ENCODE assay signal across 27 cellular contexts in the genomic region with DNA sequence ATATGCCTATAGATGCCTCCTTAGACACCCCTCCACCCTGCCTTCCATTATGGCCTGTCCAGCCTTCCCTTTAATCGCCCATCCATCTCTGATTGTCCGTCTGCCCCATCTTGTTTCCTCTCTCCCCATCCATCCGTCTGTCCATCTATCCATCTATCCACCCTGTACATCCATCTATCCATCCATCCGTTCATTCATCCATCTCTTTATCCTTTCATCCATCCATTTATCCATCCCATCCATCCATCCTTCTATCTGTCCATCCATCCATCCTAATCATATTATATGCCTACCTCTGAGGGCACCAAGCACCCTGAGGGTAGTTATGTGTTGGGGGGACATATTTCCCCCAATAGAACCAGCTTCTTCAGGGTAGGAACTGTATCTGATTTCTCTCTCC. TPM values are rescaled to one million over a fixed set of nuclear protein-coding genes. Genes with fewer than 3 reads are reported as not detected.
"Had no signal": no experiment of that assay in that cellular context is flagged by ENCODE, and none has a peak within 500 bp of the region (broad histone marks: within the 10 kb centered on the region; RNA-seq: fewer than 3 reads in every experiment).

No MANE protein-coding gene starts in this region.

- H3K4me3 ChIP-seq: colonic mucosa, esophagus squamous epithelium, gastrocnemius medialis, heart right ventricle, left lung, lower lobe of right lung, mucosa of descending colon had no signal

- H3K4me3 Mint-ChIP-seq: dendritic cell treated with granulocyte-macrophage colony-stimulating factor and Interleukin-4, amounts not matched to agents 40 ng/mL and 50 ng/mL, for 4 days; mesothelial cell of epicardium had no signal

- DNase-seq: colonic mucosa; cortex of kidney; effector CD4-positive, alpha-beta T cell; effector memory CD4-positive, alpha-beta T cell; erythroblast; esophagus squamous epithelium; foreskin fibroblast; foreskin melanocyte; gastrocnemius medialis; glutamatergic neuron; head of caudate nucleus; heart right ventricle; hippocampal formation; left cardiac atrium; left lung; left ventricle myocardium superior; mesenchymal stem cell; naive B cell had no signal

- H3K9me3 ChIP-seq: colonic mucosa, esophagus squamous epithelium, gastrocnemius medialis, lower lobe of right lung, mucosa of descending colon had no signal

- H3K27ac ChIP-seq: colonic mucosa, epithelial cell of prostate, esophagus squamous epithelium, gastrocnemius medialis, heart right ventricle, left lung, lower lobe of right lung had no signal

- H3K4me1 Mint-ChIP-seq: mesothelial cell of epicardium had no signal

- H3K27me3 ChIP-seq: colonic mucosa, esophagus squamous epithelium, gastrocnemius medialis, heart right ventricle, left lung had no signal

- H3K36me3 ChIP-seq: colonic mucosa had no signal

- H3K27ac Mint-ChIP-seq: dendritic cell treated with granulocyte-macrophage colony-stimulating factor and Interleukin-4, amounts not matched to agents 40 ng/mL and 50 ng/mL, for 4 days; mesothelial cell of epicardium; naive B cell had no signal

- H3K4me1 ChIP-seq: esophagus squamous epithelium, gastrocnemius medialis, heart right ventricle, left lung, lower lobe of right lung had no signal

RNA-seq across cellular contexts. Expression of a gene that starts 25.5 kb away (rescaled TPM):
- total RNA-seq: dermis microvascular lymphatic vessel endothelial cell, glomerular endothelial cell, kidney epithelial cell, lung microvascular endothelial cell had no signal
